In genomic region chr20:35269055-35269781, GRCh38 we compare ENCODE assay signal across 8 cellular contexts. TPM values are rescaled to one million over a fixed set of nuclear protein-coding genes. Genes with fewer than 3 reads are reported as not detected.
DNase-seq lines count a peak whose midpoint lies in the region; ATAC-seq and TF ChIP-seq lines count a peak whose summit lies in the region.

No MANE protein-coding gene starts in this region.

- H3K27ac Mint-ChIP-seq in activated CD8-positive, alpha-beta T cell treated with anti-CD3 and anti-CD28 coated beads, Interleukin-2, amount 10 ng/mL, durations not matched to agents 7 days and 5 days = no peak overlapping the region
- H3K27ac Mint-ChIP-seq in type B pancreatic cell = no peak overlapping the region
- no peak overlapping the region for H3K27ac Mint-ChIP-seq in activated T-helper 2 cell treated with anti-CD3 and anti-CD28 coated beads, Interferon-gamma antibody, Interleukin-2, Interleukin-4, amounts not matched to agents 10 μg/mL and 5 μg/mL and 100 μg/mL, durations not matched to agents 14 hours and 24 hours and 36 hours

- peak; percentile 72 for ATAC-seq in activated CD8-positive, alpha-beta T cell treated with anti-CD3 and anti-CD28 coated beads, Interleukin-2, amount 10 ng/mL, durations not matched to agents 7 days and 5 days

- peaks cover 8% of the 10 kb centered on the region for H3K36me3 Mint-ChIP-seq in activated CD8-positive, alpha-beta T cell treated with anti-CD3 and anti-CD28 coated beads, Interleukin-2, amount 10 ng/mL, durations not matched to agents 7 days and 5 days (ENCODE audit: low read depth)
- H3K36me3 Mint-ChIP-seq in type B pancreatic cell = peaks cover 11% of the 10 kb centered on the region
- H3K36me3 Mint-ChIP-seq in activated T-helper 2 cell treated with anti-CD3 and anti-CD28 coated beads, Interferon-gamma antibody, Interleukin-2, Interleukin-4, amounts not matched to agents 10 μg/mL and 5 μg/mL and 100 μg/mL, durations not matched to agents 14 hours and 24 hours and 36 hours (ENCODE audit: low read depth) = peaks cover 15% of the 10 kb centered on the region

- H3K27me3 ChIP-seq in AG04450 (ENCODE audit: control insufficient read depth, insufficient read depth, low read length) = no peaks in the 10 kb centered on the region

- no peaks in the 10 kb centered on the region for H3K27me3 Mint-ChIP-seq in activated CD8-positive, alpha-beta T cell treated with anti-CD3 and anti-CD28 coated beads, Interleukin-2, amount 10 ng/mL, durations not matched to agents 7 days and 5 days (ENCODE audit: low read depth)
- no peaks in the 10 kb centered on the region for H3K27me3 Mint-ChIP-seq in type B pancreatic cell
- no peaks in the 10 kb centered on the region for H3K27me3 Mint-ChIP-seq in activated T-helper 2 cell treated with anti-CD3 and anti-CD28 coated beads, Interferon-gamma antibody, Interleukin-2, Interleukin-4, amounts not matched to agents 10 μg/mL and 5 μg/mL and 100 μg/mL, durations not matched to agents 14 hours and 24 hours and 36 hours (ENCODE audit: low read depth)

- CTCF ChIA-PET in AG04450 (lab: Charles Lee) = interaction anchor here (0.6 to 4.8 kb wide), 21 partner anchors 13 to 1303 kb away, joined by 3 to 37 read pairs (median 4); partner anchors contain the start of genes EDEM2, EIF6 and GGT7
- CTCF ChIA-PET in activated CD8-positive, alpha-beta T cell treated with anti-CD3 and anti-CD28 coated beads, Interleukin-2, amount 10 ng/mL, durations not matched to agents 7 days and 5 days (lab: Charles Lee) = interaction anchor here (0.6 to 5.6 kb wide), 26 partner anchors 10 to 433 kb away, joined by 3 to 73 read pairs (median 4); partner anchors contain the start of genes EDEM2, EIF6 and MMP24

- H3K4me1 Mint-ChIP-seq in activated CD8-positive, alpha-beta T cell treated with anti-CD3 and anti-CD28 coated beads, Interleukin-2, amount 10 ng/mL, durations not matched to agents 7 days and 5 days (ENCODE audit: low read depth) = peaks cover 10% of the 10 kb centered on the region
- H3K4me1 Mint-ChIP-seq in type B pancreatic cell (ENCODE audit: unreplicated experiment) = peaks cover 6% of the 10 kb centered on the region
- no peaks in the 10 kb centered on the region for H3K4me1 Mint-ChIP-seq in activated T-helper 2 cell treated with anti-CD3 and anti-CD28 coated beads, Interferon-gamma antibody, Interleukin-2, Interleukin-4, amounts not matched to agents 10 μg/mL and 5 μg/mL and 100 μg/mL, durations not matched to agents 14 hours and 24 hours and 36 hours (ENCODE audit: low read depth)

- no peak overlapping the region for H3K4me3 Mint-ChIP-seq in activated CD8-positive, alpha-beta T cell treated with anti-CD3 and anti-CD28 coated beads, Interleukin-2, amount 10 ng/mL, durations not matched to agents 7 days and 5 days
- H3K4me3 Mint-ChIP-seq in type B pancreatic cell = no peak overlapping the region
- no peak overlapping the region for H3K4me3 Mint-ChIP-seq in activated T-helper 2 cell treated with anti-CD3 and anti-CD28 coated beads, Interferon-gamma antibody, Interleukin-2, Interleukin-4, amounts not matched to agents 10 μg/mL and 5 μg/mL and 100 μg/mL, durations not matched to agents 14 hours and 24 hours and 36 hours (ENCODE audit: low read depth)

- H3K9me3 Mint-ChIP-seq in activated CD8-positive, alpha-beta T cell treated with anti-CD3 and anti-CD28 coated beads, Interleukin-2, amount 10 ng/mL, durations not matched to agents 7 days and 5 days (ENCODE audit: insufficient read depth) = no peaks in the 10 kb centered on the region
- H3K9me3 Mint-ChIP-seq in type B pancreatic cell = no peaks in the 10 kb centered on the region
- H3K9me3 Mint-ChIP-seq in activated T-helper 2 cell treated with anti-CD3 and anti-CD28 coated beads, Interferon-gamma antibody, Interleukin-2, Interleukin-4, amounts not matched to agents 10 μg/mL and 5 μg/mL and 100 μg/mL, durations not matched to agents 14 hours and 24 hours and 36 hours = no peaks in the 10 kb centered on the region

- DNase-seq in AG04450 (ENCODE audit: low read depth, low spot score) (no peak), NCI-H2227 treated with DMSO at 0.1 percent for 48 hours (lab: John Stamatoyannopoulos, UW) (peak; percentile 46), epithelial cell of esophagus (ENCODE audit: low read depth) (peak; percentile 63), mucosa of gallbladder (ENCODE audit: low spot score) (peak; percentile 56), type B pancreatic cell (ENCODE audit: extremely low spot score, unreplicated experiment) (no peak)
- peak; percentile 67 for DNase-seq in activated CD8-positive, alpha-beta T cell treated with anti-CD3 and anti-CD28 coated beads, Interleukin-2, amount 10 ng/mL, durations not matched to agents 7 days and 5 days
- no peak for DNase-seq in activated T-helper 2 cell treated with anti-CD3 and anti-CD28 coated beads, Interferon-gamma antibody, Interleukin-2, Interleukin-4, amounts not matched to agents 10 μg/mL and 5 μg/mL and 100 μg/mL, durations not matched to agents 14 hours and 24 hours and 36 hours (ENCODE audit: low spot score)

- H3K4me3 ChIP-seq in AG04450 (ENCODE audit: low read depth, low read length) = no peak overlapping the region
- H3K4me3 ChIP-seq in epithelial cell of esophagus (ENCODE audit: low read length) = no peak overlapping the region

- peak; percentile 84 for TF ChIP-seq CTCF in AG04450 (IDR thresholded peaks at IDR 0.05; ENCODE audit: low read depth, low read length)
- peak; percentile 86 for TF ChIP-seq CTCF in GM12874 (IDR thresholded peaks at IDR 0.05; ENCODE audit: insufficient read depth, low read depth, low read length)
- peak; percentile 84 for TF ChIP-seq CTCF in epithelial cell of esophagus (IDR thresholded peaks at IDR 0.05; ENCODE audit: insufficient read depth, low read depth, low read length, missing control alignments)
- peak; percentile 85 for TF ChIP-seq CTCF in type B pancreatic cell (conservative IDR thresholded peaks at IDR 0.05)

- POLR2A ChIA-PET in AG04450 (lab: Yijun Ruan, JAX) = no interaction called here
- POLR2A ChIA-PET in activated CD8-positive, alpha-beta T cell treated with anti-CD3 and anti-CD28 coated beads, Interleukin-2, amount 10 ng/mL, durations not matched to agents 7 days and 5 days (lab: Charles Lee) = interaction anchor here (0.7 to 2.0 kb wide), 2 partner anchors 9 to 172 kb away, joined by 3 to 6 read pairs; partner anchors contain the start of gene MMP24OS

- H3K9me3 ChIP-seq in AG04450 (ENCODE audit: control insufficient read depth, insufficient read depth, low read length) = no peaks in the 10 kb centered on the region; the same call in 1 of the 2 replicates

- intact Hi-C loops in activated T-helper 2 cell treated with anti-CD3 and anti-CD28 coated beads, Interferon-gamma antibody, Interleukin-2, Interleukin-4, amounts not matched to agents 10 μg/mL and 5 μg/mL and 100 μg/mL, durations not matched to agents 14 hours and 24 hours and 36 hours (cut with micrococcal nuclease) = loop anchor here (1.0 kb wide), 1 partner anchor 124 kb away; no protein-coding TSS in a partner anchor

- H3K27ac ChIP-seq in AG04450 (ENCODE audit: low read depth, low read length) = no peak overlapping the region

RNA-seq across cellular contexts. Expression of gene MMP24OS, which starts 8.7 kb away (rescaled TPM):
- 35.3 and 44.9 TPM in 2 replicates for polyA plus RNA-seq in AG04450 (2011; rRNA removed)
- 30.3 and 34.6 TPM in 2 replicates for polyA minus RNA-seq in AG04450 (2011; rRNA and poly(A)+ RNA removed)
- total RNA-seq in activated CD8-positive, alpha-beta T cell treated with anti-CD3 and anti-CD28 coated beads, Interleukin-2, amount 10 ng/mL, durations not matched to agents 7 days and 5 days = 10 to 100 TPM; 42.0 to 43.1 TPM
- total RNA-seq in mucosa of gallbladder (123 TPM), type B pancreatic cell (ENCODE audit: low replicate concordance) (63.1 and 77.1 TPM in 2 replicates)
- 31.4 and 33.0 TPM in 2 replicates for total RNA-seq in activated T-helper 2 cell treated with anti-CD3 and anti-CD28 coated beads, Interferon-gamma antibody, Interleukin-2, Interleukin-4, amounts not matched to agents 10 μg/mL and 5 μg/mL and 100 μg/mL, durations not matched to agents 14 hours and 24 hours and 36 hours

RNA-seq across cellular contexts. Expression of gene EIF6, which starts 15.4 kb away (rescaled TPM):
- polyA plus RNA-seq in AG04450 (2011; rRNA removed) = 133 and 157 TPM in 2 replicates
- 111 and 146 TPM in 2 replicates for polyA minus RNA-seq in AG04450 (2011; rRNA and poly(A)+ RNA removed)
- 100 to 1,000 TPM; 104 to 109 TPM for total RNA-seq in activated CD8-positive, alpha-beta T cell treated with anti-CD3 and anti-CD28 coated beads, Interleukin-2, amount 10 ng/mL, durations not matched to agents 7 days and 5 days
- total RNA-seq in mucosa of gallbladder (98.5 TPM), type B pancreatic cell (ENCODE audit: low replicate concordance) (124 and 185 TPM in 2 replicates)
- total RNA-seq in activated T-helper 2 cell treated with anti-CD3 and anti-CD28 coated beads, Interferon-gamma antibody, Interleukin-2, Interleukin-4, amounts not matched to agents 10 μg/mL and 5 μg/mL and 100 μg/mL, durations not matched to agents 14 hours and 24 hours and 36 hours = 179 and 183 TPM in 2 replicates

RNA-seq across cellular contexts. Expression of gene FAM83C, which starts 23.0 kb away (rescaled TPM):
- polyA plus RNA-seq in AG04450 (2011; rRNA removed) = not detected in 2 replicates
- not detected in 2 replicates for polyA minus RNA-seq in AG04450 (2011; rRNA and poly(A)+ RNA removed)
- total RNA-seq in activated CD8-positive, alpha-beta T cell treated with anti-CD3 and anti-CD28 coated beads, Interleukin-2, amount 10 ng/mL, durations not matched to agents 7 days and 5 days = not detected
- total RNA-seq in mucosa of gallbladder = not detected
- not detected in 2 replicates for total RNA-seq in type B pancreatic cell (ENCODE audit: low replicate concordance)
- total RNA-seq in activated T-helper 2 cell treated with anti-CD3 and anti-CD28 coated beads, Interferon-gamma antibody, Interleukin-2, Interleukin-4, amounts not matched to agents 10 μg/mL and 5 μg/mL and 100 μg/mL, durations not matched to agents 14 hours and 24 hours and 36 hours = not detected in 2 replicates

RNA-seq across cellular contexts. Expression of gene MMP24, which starts 42.7 kb away (rescaled TPM):
- polyA plus RNA-seq in AG04450 (2011; rRNA removed) = 0.40 and 0.45 TPM in 2 replicates
- 0.32 and 0.35 TPM in 2 replicates for polyA minus RNA-seq in AG04450 (2011; rRNA and poly(A)+ RNA removed)
- not detected for total RNA-seq in activated CD8-positive, alpha-beta T cell treated with anti-CD3 and anti-CD28 coated beads, Interleukin-2, amount 10 ng/mL, durations not matched to agents 7 days and 5 days
- total RNA-seq in mucosa of gallbladder = 1.6 TPM
- total RNA-seq in type B pancreatic cell (ENCODE audit: low replicate concordance) = 2.2 and 2.6 TPM in 2 replicates
- not detected in 2 replicates for total RNA-seq in activated T-helper 2 cell treated with anti-CD3 and anti-CD28 coated beads, Interferon-gamma antibody, Interleukin-2, Interleukin-4, amounts not matched to agents 10 μg/mL and 5 μg/mL and 100 μg/mL, durations not matched to agents 14 hours and 24 hours and 36 hours

Comparison
In these comparisons a context has a peak if more than half of its experiments do, and no peak if none do; other contexts are left out.
1. DNase-seq: peak in NCI-H2227 treated with DMSO at 0.1 percent for 48 hours (single experiment), activated CD8-positive, alpha-beta T cell treated with anti-CD3 and anti-CD28 coated beads, Interleukin-2, amount 10 ng/mL, durations not matched to agents 7 days and 5 days (single experiment), epithelial cell of esophagus (single experiment) and mucosa of gallbladder (single experiment); none in AG04450 (single experiment), type B pancreatic cell (single experiment) and activated T-helper 2 cell treated with anti-CD3 and anti-CD28 coated beads, Interferon-gamma antibody, Interleukin-2, Interleukin-4, amounts not matched to agents 10 μg/mL and 5 μg/mL and 100 μg/mL, durations not matched to agents 14 hours and 24 hours and 36 hours (single experiment).
2. Peak in every context shown above with its lines, with median percentiles within 50 percentile points of each other: CTCF ChIP-seq.